ENCODE assay signal across 18 cellular contexts in the genomic region with DNA sequence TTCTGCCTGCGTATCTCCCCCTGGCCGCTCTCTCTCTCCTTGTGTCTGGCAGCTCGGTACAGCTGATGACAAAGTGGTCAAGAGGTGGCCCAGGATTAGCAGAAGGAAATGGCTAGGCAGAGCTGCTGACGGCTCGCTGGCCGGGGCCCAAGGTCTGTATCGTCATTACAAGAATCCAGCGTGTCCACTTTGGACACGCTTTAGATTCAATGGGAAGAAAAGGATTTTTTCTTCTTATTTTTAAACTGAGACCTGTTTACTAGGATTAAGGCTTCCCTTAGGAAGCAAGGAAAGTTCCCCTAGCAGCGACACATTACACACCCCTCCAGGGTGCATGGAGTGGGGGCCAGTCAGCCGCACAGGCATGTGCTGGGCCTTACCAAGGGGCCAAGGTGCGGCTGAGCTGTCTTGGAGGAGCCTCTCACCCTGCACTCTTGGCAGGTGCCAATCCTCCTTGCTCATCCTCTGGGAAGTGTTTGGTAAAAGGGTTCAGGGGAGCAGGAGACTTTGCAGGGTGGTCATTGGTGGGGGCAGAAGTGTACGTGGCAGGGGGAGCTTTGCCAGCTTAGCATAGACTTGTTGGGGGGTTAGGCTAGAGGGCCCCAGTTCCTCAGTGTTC.
A peak's percentile ranks its signal among the peaks of the same experiment; 100 is the strongest.
DNase-seq lines count a peak whose midpoint lies in the region; ATAC-seq lines count a peak whose summit lies in the region.
"Had no signal": no experiment of that assay in that cellular context is flagged by ENCODE, and none has a peak within 500 bp of the region (broad histone marks: within the 10 kb centered on the region; RNA-seq: fewer than 3 reads in every experiment).

No MANE protein-coding gene starts in this region.

- peak overlapping the region in 1 of 3 donors; percentile 33 for H3K9ac ChIP-seq in skeletal muscle tissue (ENCODE audit: low read depth in 1 of 3, low read length in 3 of 3)

- H3K4me1 ChIP-seq in SJCRH30 (peaks cover 50% of the 10 kb centered on the region), skeletal muscle tissue (ENCODE audit: control insufficient read depth in 3 of 3, insufficient read depth in 3 of 3, low read length in 3 of 3) (peaks cover 14 to 38% (median 25%) of the 10 kb centered on the region in 3 donors)
- H3K4me1 ChIP-seq: body of pancreas, HAP-1 had no signal

- no peak for ATAC-seq in effector memory CD8-positive, alpha-beta T cell (replicated peaks)
- ATAC-seq in left lobe of liver (peak; percentile 66), HG03457 (IDR thresholded peaks at IDR 0.05; ENCODE audit: unreplicated experiment) (no peak)
- ATAC-seq: body of pancreas, mucosa of descending colon, PC-3 had no signal

- H3K4me3 ChIP-seq in SJCRH30 (no peak overlapping the region), skeletal muscle tissue (ENCODE audit: low read length in 3 of 3) (no peak overlapping the region)
- H3K4me3 ChIP-seq: body of pancreas, HAP-1, mucosa of descending colon had no signal

- H3K27ac ChIP-seq in SJCRH30 (peak overlapping the region; percentile 85), skeletal muscle tissue (ENCODE audit: low read depth, low read length) (peak overlapping the region; percentile 57)
- H3K27ac ChIP-seq: body of pancreas, WERI-Rb-1 had no signal

- no peaks in the 10 kb centered on the region for H3K27me3 Mint-ChIP-seq in effector memory CD8-positive, alpha-beta T cell

- H3K36me3 Mint-ChIP-seq in effector memory CD8-positive, alpha-beta T cell (ENCODE audit: insufficient read depth) = peaks cover 48% of the 10 kb centered on the region

- peak; percentile 91 to 94 for DNase-seq in SJCRH30
- no peak for DNase-seq in effector memory CD8-positive, alpha-beta T cell
- peak; percentile 62 for DNase-seq in left lobe of liver (ENCODE audit: low spot score)
- no peak for DNase-seq in CD1c-positive myeloid dendritic cell (ENCODE audit: extremely low spot score)
- no peak for DNase-seq in UCSD-AML1 (lab: John Stamatoyannopoulos, UW; ENCODE audit: unreplicated experiment)
- no peak for DNase-seq in DMS 273 (lab: John Stamatoyannopoulos, UW; ENCODE audit: unreplicated experiment)
- DNase-seq: activated gamma-delta T cell treated with Interleukin-2 at 50 U/mL for 16 hours, mucosa of descending colon, NCI-H2081, NCI-H526, occipital lobe, PC-3, SW 1271, WERI-Rb-1 had no signal

- H3K9me3 ChIP-seq in SJCRH30 (replicated peaks) (no peaks in the 10 kb centered on the region), skeletal muscle tissue (ENCODE audit: control insufficient read depth in 3 of 3, low read length in 3 of 3) (no peaks in the 10 kb centered on the region)
- H3K9me3 ChIP-seq: body of pancreas, HAP-1, mucosa of descending colon had no signal

- peaks cover 79% of the 10 kb centered on the region for H3K36me3 ChIP-seq in SJCRH30
- peaks cover 75 to 82% (median 77%) of the 10 kb centered on the region in 3 donors for H3K36me3 ChIP-seq in skeletal muscle tissue (ENCODE audit: control insufficient read depth in 3 of 3, insufficient read depth in 3 of 3, low read length in 3 of 3)

- H3K4me1 Mint-ChIP-seq in effector memory CD8-positive, alpha-beta T cell (ENCODE audit: low read depth in 2 of 2) = peaks cover 0 to 6% of the 10 kb centered on the region in 2 donors

- no peaks in the 10 kb centered on the region for H3K9me3 Mint-ChIP-seq in effector memory CD8-positive, alpha-beta T cell

- peak overlapping the region; percentile 44 to 69 for H3K27ac Mint-ChIP-seq in effector memory CD8-positive, alpha-beta T cell

- no peaks in the 10 kb centered on the region for H3K27me3 ChIP-seq in SJCRH30
- H3K27me3 ChIP-seq in skeletal muscle tissue (ENCODE audit: control insufficient read depth in 3 of 3, insufficient read depth in 3 of 3, low read length in 3 of 3) = no peaks in the 10 kb centered on the region
- H3K27me3 ChIP-seq: body of pancreas had no signal

- no peak overlapping the region for H3K4me3 Mint-ChIP-seq in effector memory CD8-positive, alpha-beta T cell

Comparison
In these comparisons a context has a peak if more than half of its experiments do, and no peak if none do; other contexts are left out.
1. DNase-seq: peak in SJCRH30 (2 of 2) and left lobe of liver (single experiment); none in effector memory CD8-positive, alpha-beta T cell (0 of 3), CD1c-positive myeloid dendritic cell (single experiment), UCSD-AML1 (single experiment) and DMS 273 (single experiment).